ENCODE assay signal across 22 cellular contexts in genomic region chr19:2732883-2733282, GRCh38. TPM values are rescaled to one million over a fixed set of nuclear protein-coding genes. Genes with fewer than 3 reads are reported as not detected.
DNase-seq lines count a peak whose midpoint lies in the region; ATAC-seq, FAIRE-seq and TF ChIP-seq lines count a peak whose summit lies in the region.
"Had no signal": no experiment of that assay in that cellular context is flagged by ENCODE, and none has a peak within 500 bp of the region (broad histone marks: within the 10 kb centered on the region; RNA-seq: fewer than 3 reads in every experiment).

No MANE protein-coding gene starts in this region.

- no peak overlapping the region for H2BK120ac ChIP-seq in neuronal stem cell (ENCODE audit: low read depth, low read length)

- H3K18ac ChIP-seq in neuronal stem cell (ENCODE audit: low read length), result no peak overlapping the region

- ATAC-seq in natural killer cell treated with Interleukin-12 subunit alpha and Interleukin-12 subunit beta and Interleukin-15 and Interleukin-18, amount 100 ng/mL, for 72 hours, result no peak
- no peak for ATAC-seq in natural killer cell
- no peak; the same call in 2 of the 3 replicates for ATAC-seq in K562
- ATAC-seq in HG03159 (IDR thresholded peaks at IDR 0.05; ENCODE audit: unreplicated experiment), result no peak
- ATAC-seq: A549, GM12878 had no signal

- H3K9me1 ChIP-seq in K562 (ENCODE audit: control insufficient read depth, insufficient read depth, low read length), result peaks cover 6% of the 10 kb centered on the region

- H2BK12ac ChIP-seq in neuronal stem cell (ENCODE audit: low read length), result no peak overlapping the region

- H3K27me3 Mint-ChIP-seq in natural killer cell treated with Interleukin-12 subunit alpha and Interleukin-12 subunit beta and Interleukin-15 and Interleukin-18, amount 100 ng/mL, for 72 hours, result no peaks in the 10 kb centered on the region
- no peaks in the 10 kb centered on the region for H3K27me3 Mint-ChIP-seq in natural killer cell (ENCODE audit: low read depth in 2 of 2)
- H3K27me3 Mint-ChIP-seq: CD4-positive, alpha-beta T cell; CD8-positive, alpha-beta memory T cell had no signal

- H3K79me1 ChIP-seq in neuronal stem cell (ENCODE audit: low read depth, low read length), result peaks cover 11% of the 10 kb centered on the region

- H2AFZ ChIP-seq in K562 (ENCODE audit: low read depth, low read length), result no peak overlapping the region
- H2AFZ ChIP-seq in neuronal stem cell (ENCODE audit: low read length), result no peak overlapping the region

- no peak overlapping the region for H2BK5ac ChIP-seq in neuronal stem cell (ENCODE audit: low read length)

- intact Hi-C loops in natural killer cell (cut with micrococcal nuclease) (no loop called here), K562 (cut with micrococcal nuclease) (no loop called here), lower leg skin (cut with DNase I; ENCODE audit: low total_unique reads) (no loop called here)

- H3K4ac ChIP-seq in neuronal stem cell (ENCODE audit: low read length), result no peak overlapping the region

- no peaks in the 10 kb centered on the region for H3K36me3 Mint-ChIP-seq in natural killer cell treated with Interleukin-12 subunit alpha and Interleukin-12 subunit beta and Interleukin-15 and Interleukin-18, amount 100 ng/mL, for 72 hours
- H3K36me3 Mint-ChIP-seq in natural killer cell, result no peaks in the 10 kb centered on the region

- no peaks in the 10 kb centered on the region for H3K9me3 Mint-ChIP-seq in natural killer cell treated with Interleukin-12 subunit alpha and Interleukin-12 subunit beta and Interleukin-15 and Interleukin-18, amount 100 ng/mL, for 72 hours
- H3K9me3 Mint-ChIP-seq in natural killer cell, result no peaks in the 10 kb centered on the region
- H3K9me3 Mint-ChIP-seq: CD4-positive, alpha-beta T cell; CD8-positive, alpha-beta memory T cell had no signal

- TF ChIP-seq CTCF in natural killer cell (IDR thresholded peaks at IDR 0.05) (no peak), K562 (IDR thresholded peaks at IDR 0.05 in 2 of 3, conservative IDR thresholded peaks at IDR 0.05 in 1 of 3; ENCODE audit: insufficient read depth in 2 of 3, low read depth in 1 of 3, low read length in 3 of 3) (no peak), lower leg skin (IDR thresholded peaks at IDR 0.05) (no peak)

- in situ Hi-C loops in K562 (cut with MboI), result no loop called here

- peak; percentile 35 for DNase-seq in natural killer cell treated with Interleukin-12 subunit alpha and Interleukin-12 subunit beta and Interleukin-15 and Interleukin-18, amount 100 ng/mL, for 72 hours (ENCODE audit: low spot score)
- no peak for DNase-seq in natural killer cell
- DNase-seq in K562 (ENCODE audit: extremely low read depth in 1 of 4, low spot score in 3 of 4), result no peak
- no peak for DNase-seq in neuronal stem cell (ENCODE audit: low spot score)
- DNase-seq in GM19239 (ENCODE audit: insufficient read length, low spot score), result no peak
- DNase-seq in lower leg skin (ENCODE audit: low spot score in 2 of 2), result no peak
- DNase-seq: ACHN; AML-193; BE2C; CD4-positive, alpha-beta T cell; CD8-positive, alpha-beta memory T cell; DMS53; DND-41; GOT3; HCEC 1CT had no signal

- H3K36me3 ChIP-seq in K562 (ENCODE audit: control insufficient read depth, insufficient read depth, low read length) (peaks cover 64% of the 10 kb centered on the region), neuronal stem cell (replicated peaks in 1 of 2; ENCODE audit: control insufficient read depth in 2 of 2, insufficient read depth in 2 of 2, low read length in 2 of 2) (peaks cover 27 to 41% of the 10 kb centered on the region in 2 donors)

- no peak overlapping the region for H4K91ac ChIP-seq in neuronal stem cell (ENCODE audit: low read depth, low read length, poor library complexity)

- POLR2A ChIA-PET in K562 (lab: Yijun Ruan, JAX), result interaction anchor here (0.6 kb wide), 1 partner anchor 10 kb away, joined by 3 read pairs; no protein-coding TSS in a partner anchor

- no peak overlapping the region for H3K27ac ChIP-seq in K562 (ENCODE audit: extremely low read depth, low read depth, low read length)
- no peak overlapping the region for H3K27ac ChIP-seq in neuronal stem cell (replicated peaks; ENCODE audit: low read length)
- H3K27ac ChIP-seq: A549; BLaER1 treated with 17β-estradiol and CSF1 and Interleukin-3, amounts not matched to agents 10 nM and 100 nM had no signal

- FAIRE-seq in K562 (lab: Jason Lieb, UNC) (no peak), GM19239 (lab: Jason Lieb, UNC) (no peak)
- FAIRE-seq: A549, G401.6, GM12878, H54 had no signal

- H3K4me3 ChIP-seq in K562, result no peak overlapping the region
- no peak overlapping the region for H3K4me3 ChIP-seq in neuronal stem cell (ENCODE audit: low read length in 2 of 2)
- H3K4me3 ChIP-seq in lower leg skin (ENCODE audit: low read depth, poor library complexity, severe bottlenecking), result no peak overlapping the region
- H3K4me3 ChIP-seq: A549; BLaER1 treated with 17β-estradiol and CSF1 and Interleukin-3, amounts not matched to agents 10 nM and 100 nM; GM12878 had no signal

- TF ChIP-seq POLR2A in K562 (conservative IDR thresholded peaks at IDR 0.05) (no peak), lower leg skin (IDR thresholded peaks at IDR 0.05) (no peak)

- H3K14ac ChIP-seq in neuronal stem cell (ENCODE audit: low read length), result peak overlapping the region; percentile 71

- peaks cover 6% of the 10 kb centered on the region; the same call in 1 of the 2 replicates for H3K9me3 ChIP-seq in K562 (replicated peaks; ENCODE audit: control insufficient read depth, insufficient read depth, low read depth, low read length)
- H3K9me3 ChIP-seq in neuronal stem cell (replicated peaks in 1 of 2; ENCODE audit: control insufficient read depth in 2 of 2, insufficient read depth in 1 of 2, low read depth in 1 of 2, low read length in 2 of 2), result peaks cover 0 to 7% of the 10 kb centered on the region in 2 donors
- H3K9me3 ChIP-seq: A549, BE2C had no signal

- H3K23ac ChIP-seq in neuronal stem cell (ENCODE audit: low read depth, low read length, poor library complexity), result no peak overlapping the region

- no peak overlapping the region for H3K27ac Mint-ChIP-seq in natural killer cell treated with Interleukin-12 subunit alpha and Interleukin-12 subunit beta and Interleukin-15 and Interleukin-18, amount 100 ng/mL, for 72 hours
- no peak overlapping the region for H3K27ac Mint-ChIP-seq in natural killer cell
- H3K27ac Mint-ChIP-seq: CD4-positive, alpha-beta T cell had no signal

- H3K79me2 ChIP-seq in K562 (ENCODE audit: control insufficient read depth, insufficient read depth, low read length), result peaks cover 31% of the 10 kb centered on the region

- H3K4me1 Mint-ChIP-seq in natural killer cell treated with Interleukin-12 subunit alpha and Interleukin-12 subunit beta and Interleukin-15 and Interleukin-18, amount 100 ng/mL, for 72 hours (ENCODE audit: low read depth in 2 of 2), result peaks cover 0 to 12% of the 10 kb centered on the region in 2 donors
- H3K4me1 Mint-ChIP-seq in natural killer cell, result peaks cover 0 to 4% of the 10 kb centered on the region in 2 donors

- no peaks in the 10 kb centered on the region; a peak in 1 of 5 replicates for H3K27me3 ChIP-seq in K562 (ENCODE audit: control insufficient read depth in 2 of 2, insufficient read depth in 2 of 2, low read length in 2 of 2)
- peaks cover 0 to under 1% (median 0%) of the 10 kb centered on the region in 3 experiments for H3K27me3 ChIP-seq in neuronal stem cell (ENCODE audit: control insufficient read depth in 3 of 3, insufficient read depth in 3 of 3, low read depth in 1 of 3, low read length in 3 of 3)
- H3K27me3 ChIP-seq: BE2C had no signal

- no peak overlapping the region for H2BK15ac ChIP-seq in neuronal stem cell (ENCODE audit: low read length)

- WGBS in K562 (ENCODE audit: insufficient coverage, low coverage, missing lambda C conversion rate), result 98% methylated on average over 21 of the region's 38 CpGs
- whole genome bisulfite sequencing in neuronal stem cell (ENCODE audit: extremely low coverage in 2 of 2, insufficient read length in 2 of 2, insufficient replicate concordance in 1 of 2), 2 donors, result no CpG with 5 or more reads among the region's 38 CpGs
- 93 to 95% methylated on average over 21 to 35 of the region's 38 CpGs for WGBS in lower leg skin, 2 donors

- peaks cover 25% of the 10 kb centered on the region for H4K20me1 ChIP-seq in K562 (replicated peaks; ENCODE audit: control insufficient read depth, insufficient read depth, low read length)

- no peak overlapping the region for H2AK5ac ChIP-seq in neuronal stem cell (ENCODE audit: low read depth, low read length)

- CTCF ChIA-PET in K562 (lab: Yijun Ruan, JAX; ENCODE audit: low intra/inter-chr PET ratio), result no interaction called here

- H3K9ac ChIP-seq in K562 (ENCODE audit: insufficient read depth in 1 of 2, low read depth in 2 of 2, low read length in 2 of 2), result no peak overlapping the region; a peak in 1 of 4 replicates
- H3K9ac ChIP-seq in neuronal stem cell (ENCODE audit: low read depth, low read length, poor library complexity), result no peak overlapping the region

- no TSS peak for BruUV-seq in K562 (replicated peaks; lab: Mats Ljungman, UMichigan)

- no peak for TF ChIP-seq RAD21 in K562 (CRISPR knock-in tag; conservative IDR thresholded peaks at IDR 0.05 in 1 of 2, IDR thresholded peaks at IDR 0.05 in 1 of 2)

- no peak overlapping the region for H3K4me3 Mint-ChIP-seq in natural killer cell treated with Interleukin-12 subunit alpha and Interleukin-12 subunit beta and Interleukin-15 and Interleukin-18, amount 100 ng/mL, for 72 hours
- H3K4me3 Mint-ChIP-seq in natural killer cell, result no peak overlapping the region
- H3K4me3 Mint-ChIP-seq: CD14-positive monocyte; CD4-positive, alpha-beta T cell; CD8-positive, alpha-beta memory T cell had no signal

- peaks cover 0 to 47% of the 10 kb centered on the region in 2 experiments; a peak in 2 of 5 replicates for H3K4me1 ChIP-seq in K562 (replicated peaks in 1 of 2; ENCODE audit: control insufficient read depth in 2 of 2, insufficient read depth in 2 of 2, low read length in 2 of 2)
- H3K4me1 ChIP-seq in neuronal stem cell (ENCODE audit: control insufficient read depth in 2 of 2, insufficient read depth in 1 of 2, low read depth in 1 of 2, low read length in 2 of 2), result peaks cover 0 to 8% of the 10 kb centered on the region in 2 donors
- H3K4me1 ChIP-seq: A549, BE2C had no signal

- no peak overlapping the region for H4K8ac ChIP-seq in neuronal stem cell (ENCODE audit: low read depth, low read length)

- H3K4me2 ChIP-seq in K562 (ENCODE audit: insufficient read depth, low read length), result no peak overlapping the region
- H3K4me2 ChIP-seq in neuronal stem cell (ENCODE audit: insufficient read depth, low read length, poor library complexity, severe bottlenecking), result no peak overlapping the region
- H3K4me2 ChIP-seq: A549 had no signal

- TF ChIP-seq EP300 in K562 (IDR thresholded peaks at IDR 0.05; ENCODE audit: low read length), result no peak

RNA-seq across cellular contexts. Expression of gene SLC39A3, which starts 6.9 kb away (rescaled TPM):
- 10 to 100 TPM; 30.5 to 91.6 TPM for total RNA-seq in natural killer cell treated with Interleukin-12 subunit alpha and Interleukin-12 subunit beta and Interleukin-15 and Interleukin-18, amount 100 ng/mL, for 72 hours
- 10 to 100 TPM; 14.8 to 29.4 (median 19.6) TPM for total RNA-seq in natural killer cell
- 117 and 251 TPM in 2 replicates for total RNA-seq in K562 (2011; cell fraction: chromatin; rRNA removed; ENCODE audit: low replicate concordance)
- 298 and 302 TPM in 2 replicates for total RNA-seq in K562 (2011; cell fraction: nucleolus; rRNA removed)
- 179 and 217 TPM in 2 replicates for total RNA-seq in K562 (2011; cell fraction: nucleoplasm; rRNA removed)
- total RNA-seq in K562 (2014; rRNA removed), result 161 and 172 TPM in 2 replicates
- 58.6 and 93.5 TPM in 2 replicates for total RNA-seq in K562 (2014; rRNA removed; fragmentation: Illumina TruSeq; extraction: Trizol)
- total RNA-seq in K562 (2015; rRNA removed; fragmentation: Illumina TruSeq; extraction: Trizol), result 87.1 and 91.3 TPM in 2 replicates
- total RNA-seq in K562 (2021), result 149 and 152 TPM in 2 replicates
- polyA plus RNA-seq in K562 (2011; rRNA removed), result 127 and 145 TPM in 2 replicates
- polyA plus RNA-seq in K562 (2011; cell fraction: cytosol; rRNA removed), result 193 and 267 TPM in 2 replicates
- 120 and 140 TPM in 2 replicates for polyA plus RNA-seq in K562 (2011; cell fraction: nucleus; rRNA removed)
- 107 and 221 TPM in 2 replicates for polyA plus RNA-seq in K562 (2012)
- polyA plus RNA-seq in K562 (2014; fragmentation: Illumina TruSeq; extraction: Trizol), result 215 and 268 TPM in 2 replicates
- 1 to 10 TPM; 2.3 to 3.6 TPM for polyA plus RNA-seq in K562 (2014; fragmentation: Nextera tagmentation; extraction: Ambion mirVana)
- 165 and 173 TPM in 2 replicates for polyA plus RNA-seq in K562 (2014; rRNA removed)
- 62.5 and 83.9 TPM in 2 replicates for polyA minus RNA-seq in K562 (2011; rRNA and poly(A)+ RNA removed)
- 76.8 and 77.8 TPM in 2 replicates for polyA minus RNA-seq in K562 (2011; cell fraction: cytosol; rRNA and poly(A)+ RNA removed)
- 36.1 and 44.7 TPM in 2 replicates for polyA minus RNA-seq in K562 (2011; cell fraction: nucleus; rRNA and poly(A)+ RNA removed)
- polyA plus RNA-seq in neuronal stem cell (2013, experiment 1 of 2), result 19.0 TPM
- polyA plus RNA-seq in neuronal stem cell (2013, experiment 2 of 2), result 19.4 TPM
- 10 to 100 TPM; 20.2 to 27.0 (median 21.6) TPM for total RNA-seq in lower leg skin

RNA-seq across cellular contexts. Expression of gene DIRAS1, which starts 11.7 kb away (rescaled TPM):
- not detected for total RNA-seq in natural killer cell treated with Interleukin-12 subunit alpha and Interleukin-12 subunit beta and Interleukin-15 and Interleukin-18, amount 100 ng/mL, for 72 hours
- total RNA-seq in natural killer cell (under 1 TPM; 0.12 to 0.48 (median 0.18) TPM), K562 (2014; rRNA removed) (2.2 and 3.3 TPM in 2 replicates), K562 (2014; rRNA removed; fragmentation: Illumina TruSeq; extraction: Trizol) (2.3 TPM in 2 replicates), K562 (2015; rRNA removed; fragmentation: Illumina TruSeq; extraction: Trizol) (2.9 and 3.3 TPM in 2 replicates), K562 (2021) (12.0 and 12.8 TPM in 2 replicates), lower leg skin (1 to 10 TPM in 3 of 4 donors, under 1 TPM in 1; 0.46 to 6.1 (median 3.4) TPM)
- 5.2 and 12.7 TPM in 2 replicates for total RNA-seq in K562 (2011; cell fraction: chromatin; rRNA removed; ENCODE audit: low replicate concordance)
- 5.7 and 6.5 TPM in 2 replicates for total RNA-seq in K562 (2011; cell fraction: nucleolus; rRNA removed)
- total RNA-seq in K562 (2011; cell fraction: nucleoplasm; rRNA removed), result 4.3 and 5.3 TPM in 2 replicates
- polyA plus RNA-seq in K562 (2011; rRNA removed) (7.3 and 12.0 TPM in 2 replicates), K562 (2014; fragmentation: Illumina TruSeq; extraction: Trizol) (3.8 and 4.9 TPM in 2 replicates), K562 (2014; fragmentation: Nextera tagmentation; extraction: Ambion mirVana) (under 1 TPM; 0.11 to 0.18 TPM), K562 (2014; rRNA removed) (4.7 and 6.0 TPM in 2 replicates)
- polyA plus RNA-seq in K562 (2011; cell fraction: cytosol; rRNA removed), result 8.0 and 16.3 TPM in 2 replicates
- polyA plus RNA-seq in K562 (2011; cell fraction: nucleus; rRNA removed), result 10.3 and 10.5 TPM in 2 replicates
- 5.1 and 7.3 TPM in 2 replicates for polyA plus RNA-seq in K562 (2012)
- 10.2 and 11.4 TPM in 2 replicates for polyA minus RNA-seq in K562 (2011; rRNA and poly(A)+ RNA removed)
- polyA minus RNA-seq in K562 (2011; cell fraction: cytosol; rRNA and poly(A)+ RNA removed), result 8.0 and 8.7 TPM in 2 replicates
- polyA minus RNA-seq in K562 (2011; cell fraction: nucleus; rRNA and poly(A)+ RNA removed), result 1.8 and 2.6 TPM in 2 replicates
- 3.1 TPM for polyA plus RNA-seq in neuronal stem cell (2013, experiment 1 of 2)
- polyA plus RNA-seq in neuronal stem cell (2013, experiment 2 of 2), result 3.5 TPM
- total RNA-seq: CD4-positive, alpha-beta T cell had no signal
- polyA plus RNA-seq: CD14-positive monocyte; CD8-positive, alpha-beta memory T cell had no signal

RNA-seq across cellular contexts. Expression of gene GNG7, which starts 30.4 kb away (rescaled TPM):
- under 1 TPM; 0.26 to 0.59 TPM for total RNA-seq in natural killer cell treated with Interleukin-12 subunit alpha and Interleukin-12 subunit beta and Interleukin-15 and Interleukin-18, amount 100 ng/mL, for 72 hours
- total RNA-seq in natural killer cell (1 to 10 TPM in 2 of 3 donors, under 1 TPM in 1; 0.75 to 4.8 (median 1.5) TPM), K562 (2014; rRNA removed) (0.09 TPM in 1 of 2 replicates, not detected in the other), K562 (2014; rRNA removed; fragmentation: Illumina TruSeq; extraction: Trizol) (0.04 TPM in 1 of 2 replicates, not detected in the other), K562 (2015; rRNA removed; fragmentation: Illumina TruSeq; extraction: Trizol) (0.04 TPM in 2 replicates), K562 (2021) (0.11 and 0.20 TPM in 2 replicates), lower leg skin (1 to 10 TPM in 3 of 4 donors, under 1 TPM in 1; 0.59 to 3.4 (median 2.4) TPM)
- total RNA-seq in K562 (2011; cell fraction: chromatin; rRNA removed; ENCODE audit: low replicate concordance), result 0.09 and 0.16 TPM in 2 replicates
- total RNA-seq in K562 (2011; cell fraction: nucleolus; rRNA removed), result under 0.01 and 0.13 TPM in 2 replicates
- 0.15 TPM in 1 of 2 replicates, not detected in the other for total RNA-seq in K562 (2011; cell fraction: nucleoplasm; rRNA removed)
- polyA plus RNA-seq in K562 (2011; rRNA removed) (0.08 and 0.12 TPM in 2 replicates), K562 (2014; fragmentation: Illumina TruSeq; extraction: Trizol) (0.04 TPM in 2 replicates), K562 (2014; fragmentation: Nextera tagmentation; extraction: Ambion mirVana) (under 1 TPM in 1 of 2 experiments, not detected in 1; 0.01 TPM), K562 (2014; rRNA removed) (0.07 TPM in 1 of 2 replicates, not detected in the other)
- 0.15 and 0.27 TPM in 2 replicates for polyA plus RNA-seq in K562 (2011; cell fraction: cytosol; rRNA removed)
- polyA plus RNA-seq in K562 (2011; cell fraction: nucleus; rRNA removed), result 0.04 and 0.22 TPM in 2 replicates
- 0.10 and 0.53 TPM in 2 replicates for polyA plus RNA-seq in K562 (2012)
- 0.03 TPM in 1 of 2 replicates, not detected in the other for polyA minus RNA-seq in K562 (2011; rRNA and poly(A)+ RNA removed)
- polyA minus RNA-seq in K562 (2011; cell fraction: cytosol; rRNA and poly(A)+ RNA removed), result not detected in 2 replicates
- not detected in 2 replicates for polyA minus RNA-seq in K562 (2011; cell fraction: nucleus; rRNA and poly(A)+ RNA removed)
- 7.9 TPM for polyA plus RNA-seq in neuronal stem cell (2013, experiment 1 of 2)
- polyA plus RNA-seq in neuronal stem cell (2013, experiment 2 of 2), result 8.1 TPM

RNA-seq across cellular contexts. Expression of gene SGTA, which starts 50.2 kb away (rescaled TPM):
- 100 to 1,000 TPM in 1 of 2 donors, 10 to 100 TPM in 1; 61.1 to 107 TPM for total RNA-seq in natural killer cell treated with Interleukin-12 subunit alpha and Interleukin-12 subunit beta and Interleukin-15 and Interleukin-18, amount 100 ng/mL, for 72 hours
- total RNA-seq in natural killer cell, result 10 to 100 TPM; 35.2 to 38.1 (median 36.2) TPM
- total RNA-seq in K562 (2011; cell fraction: chromatin; rRNA removed; ENCODE audit: low replicate concordance), result 53.5 and 114 TPM in 2 replicates
- total RNA-seq in K562 (2011; cell fraction: nucleolus; rRNA removed), result 73.2 and 78.7 TPM in 2 replicates
- 57.0 and 59.8 TPM in 2 replicates for total RNA-seq in K562 (2011; cell fraction: nucleoplasm; rRNA removed)
- total RNA-seq in K562 (2014; rRNA removed), result 73.2 and 106 TPM in 2 replicates
- total RNA-seq in K562 (2014; rRNA removed; fragmentation: Illumina TruSeq; extraction: Trizol), result 16.2 and 18.1 TPM in 2 replicates
- 49.9 and 50.8 TPM in 2 replicates for total RNA-seq in K562 (2015; rRNA removed; fragmentation: Illumina TruSeq; extraction: Trizol)
- 106 and 110 TPM in 2 replicates for total RNA-seq in K562 (2021)
- 44.5 and 67.3 TPM in 2 replicates for polyA plus RNA-seq in K562 (2011; rRNA removed)
- polyA plus RNA-seq in K562 (2011; cell fraction: cytosol; rRNA removed), result 73.0 and 146 TPM in 2 replicates
- 65.8 and 104 TPM in 2 replicates for polyA plus RNA-seq in K562 (2011; cell fraction: nucleus; rRNA removed)
- 77.3 and 87.1 TPM in 2 replicates for polyA plus RNA-seq in K562 (2012)
- 72.3 and 101 TPM in 2 replicates for polyA plus RNA-seq in K562 (2014; fragmentation: Illumina TruSeq; extraction: Trizol)
- polyA plus RNA-seq in K562 (2014; fragmentation: Nextera tagmentation; extraction: Ambion mirVana), result 1 to 10 TPM; 1.4 to 4.8 TPM
- 87.3 and 89.9 TPM in 2 replicates for polyA plus RNA-seq in K562 (2014; rRNA removed)
- 10.3 and 19.1 TPM in 2 replicates for polyA minus RNA-seq in K562 (2011; rRNA and poly(A)+ RNA removed)
- polyA minus RNA-seq in K562 (2011; cell fraction: cytosol; rRNA and poly(A)+ RNA removed), result 38.4 and 40.7 TPM in 2 replicates
- 17.5 and 20.0 TPM in 2 replicates for polyA minus RNA-seq in K562 (2011; cell fraction: nucleus; rRNA and poly(A)+ RNA removed)
- polyA plus RNA-seq in neuronal stem cell (2013, experiment 1 of 2), result 73.5 TPM
- 71.9 TPM for polyA plus RNA-seq in neuronal stem cell (2013, experiment 2 of 2)
- 10 to 100 TPM; 37.9 to 49.5 (median 44.1) TPM for total RNA-seq in lower leg skin

RNA-seq across cellular contexts. Expression of gene THOP1, which starts 52.4 kb away (rescaled TPM):
- total RNA-seq in natural killer cell treated with Interleukin-12 subunit alpha and Interleukin-12 subunit beta and Interleukin-15 and Interleukin-18, amount 100 ng/mL, for 72 hours, result 100 to 1,000 TPM; 105 to 224 TPM
- total RNA-seq in natural killer cell (10 to 100 TPM; 31.6 to 44.0 (median 33.4) TPM), K562 (2014; rRNA removed) (255 and 325 TPM in 2 replicates), K562 (2014; rRNA removed; fragmentation: Illumina TruSeq; extraction: Trizol) (43.6 and 58.2 TPM in 2 replicates), K562 (2015; rRNA removed; fragmentation: Illumina TruSeq; extraction: Trizol) (97.6 and 106 TPM in 2 replicates), K562 (2021) (193 and 203 TPM in 2 replicates), lower leg skin (10 to 100 TPM; 35.9 to 56.5 (median 43.7) TPM)
- total RNA-seq in K562 (2011; cell fraction: chromatin; rRNA removed; ENCODE audit: low replicate concordance), result 161 and 433 TPM in 2 replicates
- total RNA-seq in K562 (2011; cell fraction: nucleolus; rRNA removed), result 163 and 178 TPM in 2 replicates
- 128 and 148 TPM in 2 replicates for total RNA-seq in K562 (2011; cell fraction: nucleoplasm; rRNA removed)
- polyA plus RNA-seq in K562 (2011; rRNA removed) (96.1 and 122 TPM in 2 replicates), K562 (2014; fragmentation: Illumina TruSeq; extraction: Trizol) (77.3 and 106 TPM in 2 replicates), K562 (2014; fragmentation: Nextera tagmentation; extraction: Ambion mirVana) (1 to 10 TPM; 1.3 to 2.0 TPM), K562 (2014; rRNA removed) (174 and 181 TPM in 2 replicates)
- 93.4 and 185 TPM in 2 replicates for polyA plus RNA-seq in K562 (2011; cell fraction: cytosol; rRNA removed)
- 299 and 377 TPM in 2 replicates for polyA plus RNA-seq in K562 (2011; cell fraction: nucleus; rRNA removed)
- 128 and 152 TPM in 2 replicates for polyA plus RNA-seq in K562 (2012)
- 65.6 and 91.6 TPM in 2 replicates for polyA minus RNA-seq in K562 (2011; rRNA and poly(A)+ RNA removed)
- 90.0 and 90.6 TPM in 2 replicates for polyA minus RNA-seq in K562 (2011; cell fraction: cytosol; rRNA and poly(A)+ RNA removed)
- 35.1 and 68.2 TPM in 2 replicates for polyA minus RNA-seq in K562 (2011; cell fraction: nucleus; rRNA and poly(A)+ RNA removed)
- 82.0 TPM for polyA plus RNA-seq in neuronal stem cell (2013, experiment 1 of 2)
- polyA plus RNA-seq in neuronal stem cell (2013, experiment 2 of 2), result 74.8 TPM
